In the genomic region with DNA sequence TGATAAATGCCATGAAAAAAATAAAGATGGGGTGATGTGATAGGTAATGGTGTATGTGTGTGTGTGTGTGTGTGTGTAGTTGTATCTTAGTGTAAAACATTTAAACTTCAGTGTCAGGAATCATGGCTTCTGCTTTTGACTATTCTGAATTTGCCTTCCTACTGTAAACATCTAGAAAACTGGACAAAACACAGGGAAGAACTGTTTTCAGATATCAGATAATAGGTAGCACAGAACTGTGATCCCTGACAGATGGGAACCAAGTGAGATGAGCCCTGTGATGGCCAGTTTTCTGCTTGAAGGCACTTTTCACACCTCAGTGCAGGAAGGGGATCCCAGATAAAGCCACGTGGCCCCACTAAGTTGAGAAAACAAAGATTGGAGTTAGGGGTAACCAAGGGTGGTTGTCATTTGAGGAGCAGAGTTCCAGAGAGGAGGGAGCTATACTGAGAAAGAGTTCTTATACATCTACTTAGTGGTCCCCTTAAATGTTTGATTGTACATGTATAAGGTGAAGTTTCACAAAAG, we compare ENCODE assay signal across 23 cellular contexts. TPM values are rescaled to one million over a fixed set of nuclear protein-coding genes. Genes with fewer than 3 reads are reported as not detected.
DNase-seq lines count a peak whose midpoint lies in the region; ATAC-seq and TF ChIP-seq lines count a peak whose summit lies in the region.
"Had no signal": no experiment of that assay in that cellular context is flagged by ENCODE, and none has a peak within 500 bp of the region (broad histone marks: within the 10 kb centered on the region; RNA-seq: fewer than 3 reads in every experiment).

No MANE protein-coding gene starts in this region.

- intact Hi-C loops in activated B cell treated with CpG ODN at 0.5 μM for 24 hours (cut with micrococcal nuclease) = no loop called here

- H3K27ac Mint-ChIP-seq in T-helper 2 cell treated with Interferon-gamma antibody and Interleukin-4, amounts not matched to agents 5 μg/mL and 100 μg/mL, for 36 hours = peak overlapping the region; percentile 43
- peak overlapping the region in 7 of 8 donors; percentile 12 to 92 (median 30) for H3K27ac Mint-ChIP-seq in CD8-positive, alpha-beta memory T cell
- no peak overlapping the region for H3K27ac Mint-ChIP-seq in activated B cell treated with CpG ODN at 0.5 μM for 24 hours
- peak overlapping the region in 9 of 10 donors; percentile 12 to 88 (median 44) for H3K27ac Mint-ChIP-seq in naive thymus-derived CD8-positive, alpha-beta T cell
- H3K27ac Mint-ChIP-seq: activated T-helper 2 cell treated with anti-CD3 and anti-CD28 coated beads, Interferon-gamma antibody, Interleukin-2, Interleukin-4, amounts not matched to agents 10 μg/mL and 5 μg/mL and 100 μg/mL, durations not matched to agents 14 hours and 24 hours and 36 hours had no signal

- no peaks in the 10 kb centered on the region for H3K27me3 ChIP-seq in CD8-positive, alpha-beta memory T cell (ENCODE audit: insufficient read depth, low read length, poor library complexity, severe bottlenecking)
- H3K27me3 ChIP-seq: uterus had no signal

- no peak overlapping the region for H3K27ac ChIP-seq in CD8-positive, alpha-beta memory T cell (ENCODE audit: low read depth, low read length)
- H3K27ac ChIP-seq: 22Rv1, left ventricle myocardium inferior, PC-9, uterus, WERI-Rb-1 had no signal

- no peak for DNase-seq in T-helper 2 cell treated with Interferon-gamma antibody and Interleukin-4, amounts not matched to agents 5 μg/mL and 100 μg/mL, for 36 hours (ENCODE audit: low spot score)
- DNase-seq in T-helper 2 cell (no peak), activated B cell treated with CpG ODN at 0.5 μM for 24 hours (no peak), C1 segment of cervical spinal cord (lab: John Stamatoyannopoulos, UW) (no peak), NCI-H1694 treated with DMSO at 0.1 percent for 48 hours (lab: John Stamatoyannopoulos, UW) (no peak)
- no peak for DNase-seq in CD8-positive, alpha-beta memory T cell
- no peak for DNase-seq in naive thymus-derived CD8-positive, alpha-beta T cell
- DNase-seq: activated CD8-positive, alpha-beta memory T cell treated with anti-CD3 and anti-CD28 coated beads for 24 hours; amniotic stem cell; cortex of kidney; left ventricle myocardium inferior; mucosa of descending colon; MV-4-11; NCI-H187 treated with DMSO at 0.1 percent for 48 hours; PC-9; SHP77 treated with DMSO at 0.1 percent for 48 hours; uterus; WERI-Rb-1 had no signal

- peaks cover 92% of the 10 kb centered on the region for H3K4me1 ChIP-seq in CD8-positive, alpha-beta memory T cell (ENCODE audit: insufficient read depth, low read length)

- ATAC-seq in activated B cell treated with CpG ODN at 0.5 μM for 24 hours (ENCODE audit: low read depth) (no peak), HG02870 (IDR thresholded peaks at IDR 0.05; ENCODE audit: unreplicated experiment) (no peak)
- ATAC-seq in naive thymus-derived CD8-positive, alpha-beta T cell = no peak
- ATAC-seq: HCT116, mucosa of descending colon had no signal

- H3K27me3 Mint-ChIP-seq in T-helper 2 cell treated with Interferon-gamma antibody and Interleukin-4, amounts not matched to agents 5 μg/mL and 100 μg/mL, for 36 hours (ENCODE audit: low read depth) = no peaks in the 10 kb centered on the region
- H3K27me3 Mint-ChIP-seq in CD8-positive, alpha-beta memory T cell = peaks cover 0 to 5% of the 10 kb centered on the region in 2 donors
- no peaks in the 10 kb centered on the region for H3K27me3 Mint-ChIP-seq in activated B cell treated with CpG ODN at 0.5 μM for 24 hours
- H3K27me3 Mint-ChIP-seq in naive thymus-derived CD8-positive, alpha-beta T cell = peaks cover 0 to 1% (median 0%) of the 10 kb centered on the region in 5 donors

- H3K36me3 Mint-ChIP-seq in T-helper 2 cell treated with Interferon-gamma antibody and Interleukin-4, amounts not matched to agents 5 μg/mL and 100 μg/mL, for 36 hours (ENCODE audit: low read depth) = peaks cover 22% of the 10 kb centered on the region
- peaks cover 0 to 10% (median 2%) of the 10 kb centered on the region in 3 donors for H3K36me3 Mint-ChIP-seq in CD8-positive, alpha-beta memory T cell
- H3K36me3 Mint-ChIP-seq in activated B cell treated with CpG ODN at 0.5 μM for 24 hours (ENCODE audit: low read depth) = peaks cover 7% of the 10 kb centered on the region
- peaks cover 0 to 12% (median 8%) of the 10 kb centered on the region in 3 donors for H3K36me3 Mint-ChIP-seq in naive thymus-derived CD8-positive, alpha-beta T cell

- no peak for TF ChIP-seq CTCF in activated B cell treated with CpG ODN at 0.5 μM for 24 hours (IDR thresholded peaks at IDR 0.05)

- peaks cover 67% of the 10 kb centered on the region for H3K4me1 Mint-ChIP-seq in T-helper 2 cell treated with Interferon-gamma antibody and Interleukin-4, amounts not matched to agents 5 μg/mL and 100 μg/mL, for 36 hours (ENCODE audit: low read depth)
- peaks cover 82 to 99% (median 98%) of the 10 kb centered on the region in 3 donors for H3K4me1 Mint-ChIP-seq in CD8-positive, alpha-beta memory T cell
- H3K4me1 Mint-ChIP-seq in activated B cell treated with CpG ODN at 0.5 μM for 24 hours = peaks cover 90% of the 10 kb centered on the region
- H3K4me1 Mint-ChIP-seq in naive thymus-derived CD8-positive, alpha-beta T cell = peaks cover 51 to 95% (median 88%) of the 10 kb centered on the region in 4 donors

- H3K4me3 ChIP-seq in CD8-positive, alpha-beta memory T cell (ENCODE audit: low read length) = no peak overlapping the region
- H3K4me3 ChIP-seq: left ventricle myocardium inferior, mucosa of descending colon, PC-9, uterus had no signal

- POLR2A ChIA-PET in CD8-positive, alpha-beta memory T cell (lab: Charles Lee) = interaction anchor here (1.2 kb wide), 1 partner anchor 117 kb away, joined by 3 read pairs; the partner anchor contains the start of gene VPS26C
- POLR2A ChIA-PET in activated B cell treated with CpG ODN at 0.5 μM for 24 hours (lab: Charles Lee) = no interaction called here
- POLR2A ChIA-PET in naive thymus-derived CD8-positive, alpha-beta T cell (lab: Charles Lee) = interaction anchor here (0.6 to 1.5 kb wide), 2 partner anchors 16 to 23 kb away, joined by 4 read pairs; no protein-coding TSS in a partner anchor

- no peaks in the 10 kb centered on the region for H3K9me3 Mint-ChIP-seq in T-helper 2 cell treated with Interferon-gamma antibody and Interleukin-4, amounts not matched to agents 5 μg/mL and 100 μg/mL, for 36 hours
- H3K9me3 Mint-ChIP-seq in CD8-positive, alpha-beta memory T cell = peaks cover 0 to 1% (median 0%) of the 10 kb centered on the region in 5 donors
- H3K9me3 Mint-ChIP-seq in activated B cell treated with CpG ODN at 0.5 μM for 24 hours = peaks cover 6% of the 10 kb centered on the region
- H3K9me3 Mint-ChIP-seq in naive thymus-derived CD8-positive, alpha-beta T cell = peaks cover 0 to 10% (median 4%) of the 10 kb centered on the region in 9 donors
- H3K9me3 Mint-ChIP-seq: T-helper 1 cell treated with Interleukin-12 subunit alpha and Interleukin-12 subunit beta and Interleukin-4 antibody, amounts not matched to agents 30 μg/mL and 1 μg/mL, for 36 hours had no signal

- no peaks in the 10 kb centered on the region for H3K9me3 ChIP-seq in CD8-positive, alpha-beta memory T cell (ENCODE audit: low read length)
- H3K9me3 ChIP-seq: mucosa of descending colon, uterus had no signal

- no peak overlapping the region for H3K4me3 Mint-ChIP-seq in T-helper 2 cell treated with Interferon-gamma antibody and Interleukin-4, amounts not matched to agents 5 μg/mL and 100 μg/mL, for 36 hours
- peak overlapping the region in 6 of 7 donors; percentile 1 to 60 (median 53) for H3K4me3 Mint-ChIP-seq in CD8-positive, alpha-beta memory T cell
- H3K4me3 Mint-ChIP-seq in activated B cell treated with CpG ODN at 0.5 μM for 24 hours = peak overlapping the region; percentile 51
- peak overlapping the region in 8 of 10 donors; percentile 14 to 62 (median 44) for H3K4me3 Mint-ChIP-seq in naive thymus-derived CD8-positive, alpha-beta T cell
- H3K4me3 Mint-ChIP-seq: T-helper 1 cell treated with Interleukin-12 subunit alpha and Interleukin-12 subunit beta and Interleukin-4 antibody, amounts not matched to agents 30 μg/mL and 1 μg/mL, for 36 hours had no signal

- CTCF ChIA-PET in CD8-positive, alpha-beta memory T cell (lab: Charles Lee) = no interaction called here
- CTCF ChIA-PET in activated B cell treated with CpG ODN at 0.5 μM for 24 hours (lab: Charles Lee) = no interaction called here

- no peaks in the 10 kb centered on the region for H3K36me3 ChIP-seq in CD8-positive, alpha-beta memory T cell (ENCODE audit: insufficient read depth, low read length)
- H3K36me3 ChIP-seq: left ventricle myocardium inferior, uterus, WERI-Rb-1 had no signal

RNA-seq across cellular contexts. Expression of gene DYRK1A, which starts 17.3 kb away (rescaled TPM):
- 10 to 100 TPM; 66.1 to 69.6 TPM for total RNA-seq in CD8-positive, alpha-beta memory T cell
- polyA plus RNA-seq in CD8-positive, alpha-beta memory T cell = 3.7 TPM
- 93.4 and 99.9 TPM in 2 replicates for total RNA-seq in activated B cell treated with CpG ODN at 0.5 μM for 24 hours
- 100 to 1,000 TPM; 140 to 146 TPM for total RNA-seq in naive thymus-derived CD8-positive, alpha-beta T cell
- 1 to 10 TPM; 1.8 to 5.4 (median 2.2) TPM for polyA plus RNA-seq in naive thymus-derived CD8-positive, alpha-beta T cell
